10 cellular contexts compared by ENCODE assay signal in the genomic region with DNA sequence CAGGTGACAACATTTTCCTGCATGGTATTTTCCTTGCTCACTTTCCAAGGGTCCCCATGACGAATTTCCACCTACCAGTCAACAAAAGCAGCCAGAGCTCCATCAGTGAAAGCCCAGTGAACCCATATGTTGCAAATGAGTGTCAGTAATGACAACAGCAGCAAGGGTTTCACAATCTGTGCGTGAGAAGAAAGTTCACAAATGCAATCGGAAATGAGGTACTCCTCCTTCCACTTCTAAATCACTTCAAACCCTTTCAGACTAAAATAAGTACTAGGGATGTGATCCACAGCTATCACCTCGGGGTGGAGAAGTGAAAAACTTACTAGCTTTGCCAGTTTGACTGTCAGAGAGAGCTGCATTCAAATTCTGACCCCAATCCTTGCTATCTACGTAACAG. TPM values are rescaled to one million over a fixed set of nuclear protein-coding genes. Genes with fewer than 3 reads are reported as not detected.
A peak's percentile ranks its signal among the peaks of the same experiment; 100 is the strongest.
DNase-seq lines count a peak whose midpoint lies in the region; ATAC-seq and TF ChIP-seq lines count a peak whose summit lies in the region.
"Had no signal": no experiment of that assay in that cellular context is flagged by ENCODE, and none has a peak within 500 bp of the region (broad histone marks: within the 10 kb centered on the region; RNA-seq: fewer than 3 reads in every experiment).

No MANE protein-coding gene starts in this region.

- no peak overlapping the region for H3K4me3 Mint-ChIP-seq in HFFc6
- H3K4me3 Mint-ChIP-seq in activated CD4-positive, alpha-beta T cell treated with anti-CD3 and anti-CD28 coated beads, Interleukin-2, amount 10 ng/mL, durations not matched to agents 7 days and 5 days = no peak overlapping the region
- H3K4me3 Mint-ChIP-seq: endodermal cell had no signal

- H3K27ac ChIP-seq in left ventricle myocardium inferior (replicated peaks) = no peak overlapping the region

- DNase-seq in HFFc6 = no peak
- DNase-seq in NOMO-1 treated with DMSO at 0.1 percent for 48 hours (lab: John Stamatoyannopoulos, UW; ENCODE audit: unreplicated experiment) = peak; percentile 100
- peak; percentile 39 for DNase-seq in iris pigment epithelial cell (ENCODE audit: low read depth)
- no peak for DNase-seq in activated CD4-positive, alpha-beta T cell treated with anti-CD3 and anti-CD28 coated beads, Interleukin-2, amount 10 ng/mL, durations not matched to agents 7 days and 5 days
- DNase-seq in activated CD4-positive, alpha-beta T cell treated with anti-CD3 and anti-CD28 coated beads, Interleukin-2, amount 50 U/mL, for 48 hours = no peak
- DNase-seq in NCI-H510A treated with DMSO at 0.1 percent for 48 hours (lab: John Stamatoyannopoulos, UW) = no peak
- no peak for DNase-seq in left ventricle myocardium inferior
- DNase-seq: endodermal cell, islet precursor cell had no signal

- TF ChIP-seq CTCF in HFFc6 (IDR thresholded peaks at IDR 0.05) (no peak), left ventricle myocardium inferior (IDR thresholded peaks at IDR 0.05; ENCODE audit: borderline replicate concordance) (no peak)

- H3K36me3 Mint-ChIP-seq in HFFc6 (ENCODE audit: low read depth) = peaks cover 5% of the 10 kb centered on the region
- no peaks in the 10 kb centered on the region for H3K36me3 Mint-ChIP-seq in activated CD4-positive, alpha-beta T cell treated with anti-CD3 and anti-CD28 coated beads, Interleukin-2, amount 10 ng/mL, durations not matched to agents 7 days and 5 days (ENCODE audit: low read depth)

- H3K9me3 Mint-ChIP-seq in HFFc6 = no peaks in the 10 kb centered on the region
- H3K9me3 Mint-ChIP-seq in activated CD4-positive, alpha-beta T cell treated with anti-CD3 and anti-CD28 coated beads, Interleukin-2, amount 10 ng/mL, durations not matched to agents 7 days and 5 days = no peaks in the 10 kb centered on the region
- H3K9me3 Mint-ChIP-seq: endodermal cell had no signal

- no peak overlapping the region for H3K4me3 ChIP-seq in left ventricle myocardium inferior

- peak; percentile 73 for ATAC-seq in GM18511 (IDR thresholded peaks at IDR 0.05; ENCODE audit: unreplicated experiment)

- no peaks in the 10 kb centered on the region for H3K36me3 ChIP-seq in left ventricle myocardium inferior

- peaks cover 78% of the 10 kb centered on the region for H3K4me1 Mint-ChIP-seq in HFFc6 (ENCODE audit: low read depth)
- H3K4me1 Mint-ChIP-seq in activated CD4-positive, alpha-beta T cell treated with anti-CD3 and anti-CD28 coated beads, Interleukin-2, amount 10 ng/mL, durations not matched to agents 7 days and 5 days = peaks cover 9% of the 10 kb centered on the region

- no peaks in the 10 kb centered on the region for H3K9me3 ChIP-seq in left ventricle myocardium inferior (replicated peaks)

- H3K4me1 ChIP-seq in left ventricle myocardium inferior = no peaks in the 10 kb centered on the region

- H3K27ac Mint-ChIP-seq in HFFc6 = peak overlapping the region; percentile 5; the same call in 1 of the 2 replicates
- no peak overlapping the region for H3K27ac Mint-ChIP-seq in activated CD4-positive, alpha-beta T cell treated with anti-CD3 and anti-CD28 coated beads, Interleukin-2, amount 10 ng/mL, durations not matched to agents 7 days and 5 days
- H3K27ac Mint-ChIP-seq: endodermal cell had no signal

- intact Hi-C loops in left ventricle myocardium inferior (cut with micrococcal nuclease) = no loop called here

- POLR2A ChIA-PET in activated CD4-positive, alpha-beta T cell treated with anti-CD3 and anti-CD28 coated beads, Interleukin-2, amount 10 ng/mL, durations not matched to agents 7 days and 5 days (lab: Charles Lee) = no interaction called here

- H3K27me3 Mint-ChIP-seq in HFFc6 (ENCODE audit: insufficient read depth) = peaks cover 2% of the 10 kb centered on the region; the same call in 1 of the 2 replicates
- peaks cover 21% of the 10 kb centered on the region for H3K27me3 Mint-ChIP-seq in activated CD4-positive, alpha-beta T cell treated with anti-CD3 and anti-CD28 coated beads, Interleukin-2, amount 10 ng/mL, durations not matched to agents 7 days and 5 days

- CTCF ChIA-PET in activated CD4-positive, alpha-beta T cell treated with anti-CD3 and anti-CD28 coated beads, Interleukin-2, amount 10 ng/mL, durations not matched to agents 7 days and 5 days (lab: Charles Lee) = no interaction called here

- no peaks in the 10 kb centered on the region for H3K27me3 ChIP-seq in left ventricle myocardium inferior (ENCODE audit: low read depth)

RNA-seq across cellular contexts. Expression of a gene that starts 55.6 kb away (rescaled TPM):
- 10 to 100 TPM; 26.4 to 36.5 (median 30.5) TPM for total RNA-seq in HFFc6 (2021; fragmentation: NEBNext Ultra II Directional; extraction: Animal tissue kit (Norgen Biotek cat#: 25700))
- 10 to 100 TPM; 19.2 to 20.0 TPM for total RNA-seq in activated CD4-positive, alpha-beta T cell treated with anti-CD3 and anti-CD28 coated beads, Interleukin-2, amount 10 ng/mL, durations not matched to agents 7 days and 5 days
- total RNA-seq in left ventricle myocardium inferior = 14.5 TPM

Comparison
In these comparisons a context has a peak if more than half of its experiments do, and no peak if none do; other contexts are left out.
1. DNase-seq: peak in NOMO-1 treated with DMSO at 0.1 percent for 48 hours (single experiment) and iris pigment epithelial cell (single experiment); none in HFFc6 (single experiment), activated CD4-positive, alpha-beta T cell treated with anti-CD3 and anti-CD28 coated beads, Interleukin-2, amount 10 ng/mL, durations not matched to agents 7 days and 5 days (single experiment), activated CD4-positive, alpha-beta T cell treated with anti-CD3 and anti-CD28 coated beads, Interleukin-2, amount 50 U/mL, for 48 hours (0 of 2), NCI-H510A treated with DMSO at 0.1 percent for 48 hours (single experiment) and left ventricle myocardium inferior (single experiment).